16 cellular contexts compared by ENCODE assay signal in genomic region chr6:36357872-36358234, GRCh38. TPM values are rescaled to one million over a fixed set of nuclear protein-coding genes. Genes with fewer than 3 reads are reported as not detected.
DNase-seq lines count a peak whose midpoint lies in the region; ATAC-seq and TF ChIP-seq lines count a peak whose summit lies in the region.
"Had no signal": no experiment of that assay in that cellular context is flagged by ENCODE, and none has a peak within 500 bp of the region (broad histone marks: within the 10 kb centered on the region; RNA-seq: fewer than 3 reads in every experiment).

No MANE protein-coding gene starts in this region.

- peak; percentile 47 for ATAC-seq in CD8-positive, alpha-beta T cell
- ATAC-seq in GM18870 (IDR thresholded peaks at IDR 0.05; ENCODE audit: unreplicated experiment) (peak; percentile 38), HG03135 (IDR thresholded peaks at IDR 0.05; ENCODE audit: unreplicated experiment) (no peak), GM18519 (IDR thresholded peaks at IDR 0.05; ENCODE audit: low FRiP score, unreplicated experiment) (no peak)
- ATAC-seq: GM23338, left lobe of liver had no signal

- CTCF ChIA-PET in CD8-positive, alpha-beta T cell (lab: Charles Lee) = interaction anchor here (0.8 to 6.4 kb wide), 6 partner anchors 17 to 331 kb away, joined by 3 to 47 read pairs (median 9); partner anchors contain the start of gene MAPK14

- H3K27me3 Mint-ChIP-seq in CD8-positive, alpha-beta T cell (ENCODE audit: low read depth) = peaks cover 6% of the 10 kb centered on the region
- H3K27me3 Mint-ChIP-seq: B cell had no signal

- H3K27me3 ChIP-seq in CD8-positive, alpha-beta T cell (ENCODE audit: insufficient read depth, low read length) = no peaks in the 10 kb centered on the region
- H3K27me3 ChIP-seq in neuronal stem cell (ENCODE audit: control insufficient read depth in 3 of 3, insufficient read depth in 3 of 3, low read depth in 1 of 3, low read length in 3 of 3) = peaks cover 0 to 2% (median 0%) of the 10 kb centered on the region in 3 experiments

- H2AFZ ChIP-seq in neuronal stem cell (ENCODE audit: low read length) = peak overlapping the region; percentile 74
- H2AFZ ChIP-seq: GM23338 had no signal

- H3K27ac ChIP-seq in CD8-positive, alpha-beta T cell (ENCODE audit: low read depth, low read length) = no peak overlapping the region
- H3K27ac ChIP-seq in angular gyrus (ENCODE audit: low read depth, low read length) (peak overlapping the region; percentile 77), neuronal stem cell (replicated peaks; ENCODE audit: low read length) (no peak overlapping the region)

- no peak for TF ChIP-seq CTCF in CD8-positive, alpha-beta T cell (IDR thresholded peaks at IDR 0.05)

- no peak overlapping the region for H3K4me3 Mint-ChIP-seq in CD8-positive, alpha-beta T cell
- H3K4me3 Mint-ChIP-seq: activated T-cell treated with anti-CD3 and anti-CD28 coated beads, Interleukin-2, amount 50 U/mL, for 24 hours; B cell; GM23338 had no signal

- intact Hi-C loops in CD8-positive, alpha-beta T cell (cut with DNase I, micrococcal nuclease) = loop anchor here in 1 of 2 experiments (10.0 kb wide), 1 partner anchor 153 kb away; no protein-coding TSS in a partner anchor

- H2BK12ac ChIP-seq in neuronal stem cell (ENCODE audit: low read length) = no peak overlapping the region

- H3K4me1 ChIP-seq in CD8-positive, alpha-beta T cell (ENCODE audit: insufficient read depth, low read length) = peaks cover 4% of the 10 kb centered on the region
- peaks cover 8 to 11% of the 10 kb centered on the region in 2 donors for H3K4me1 ChIP-seq in neuronal stem cell (ENCODE audit: control insufficient read depth in 2 of 2, insufficient read depth in 1 of 2, low read depth in 1 of 2, low read length in 2 of 2)

- H3K9ac ChIP-seq in neuronal stem cell (ENCODE audit: low read depth, low read length, poor library complexity) = no peak overlapping the region

- H3K4me1 Mint-ChIP-seq in CD8-positive, alpha-beta T cell (ENCODE audit: low read depth) = peaks cover 11% of the 10 kb centered on the region
- H3K4me1 Mint-ChIP-seq: GM23338 had no signal

- H3K4me2 ChIP-seq in neuronal stem cell (ENCODE audit: insufficient read depth, low read length, poor library complexity, severe bottlenecking) = no peak overlapping the region
- H3K4me2 ChIP-seq: GM23338 had no signal

- H3K23ac ChIP-seq in neuronal stem cell (ENCODE audit: low read depth, low read length, poor library complexity) = no peak overlapping the region

- no peaks in the 10 kb centered on the region for H3K36me3 ChIP-seq in CD8-positive, alpha-beta T cell (ENCODE audit: insufficient read depth, low read length)
- no peaks in the 10 kb centered on the region for H3K36me3 ChIP-seq in neuronal stem cell (replicated peaks in 1 of 2; ENCODE audit: control insufficient read depth in 2 of 2, insufficient read depth in 2 of 2, low read length in 2 of 2)
- H3K36me3 ChIP-seq: heart right ventricle had no signal

- H2AK5ac ChIP-seq in neuronal stem cell (ENCODE audit: low read depth, low read length) = no peak overlapping the region

- H2BK120ac ChIP-seq in neuronal stem cell (ENCODE audit: low read depth, low read length) = no peak overlapping the region

- H3K27ac Mint-ChIP-seq in CD8-positive, alpha-beta T cell = no peak overlapping the region
- H3K27ac Mint-ChIP-seq: activated T-cell treated with anti-CD3 and anti-CD28 coated beads, Interleukin-2, amount 50 U/mL, for 24 hours; B cell; GM23338 had no signal

- POLR2A ChIA-PET in CD8-positive, alpha-beta T cell (lab: Charles Lee) = no interaction called here

- H4K91ac ChIP-seq in neuronal stem cell (ENCODE audit: low read depth, low read length, poor library complexity) = no peak overlapping the region

- H3K18ac ChIP-seq in neuronal stem cell (ENCODE audit: low read length) = peak overlapping the region; percentile 29

- no peak overlapping the region for H2BK15ac ChIP-seq in neuronal stem cell (ENCODE audit: low read length)

- H3K14ac ChIP-seq in neuronal stem cell (ENCODE audit: low read length) = no peak overlapping the region

- no peak overlapping the region for H2BK5ac ChIP-seq in neuronal stem cell (ENCODE audit: low read length)

- H3K4ac ChIP-seq in neuronal stem cell (ENCODE audit: low read length) = no peak overlapping the region

- peaks cover 2% of the 10 kb centered on the region for H3K9me3 Mint-ChIP-seq in CD8-positive, alpha-beta T cell
- H3K9me3 Mint-ChIP-seq: GM23338 had no signal

- no peaks in the 10 kb centered on the region for H3K79me1 ChIP-seq in neuronal stem cell (ENCODE audit: low read depth, low read length)

- no peaks in the 10 kb centered on the region for H3K36me3 Mint-ChIP-seq in CD8-positive, alpha-beta T cell

- no peak overlapping the region for H3K4me3 ChIP-seq in CD8-positive, alpha-beta T cell (ENCODE audit: low read depth, low read length)
- peak overlapping the region in 1 of 2 donors; percentile 24 for H3K4me3 ChIP-seq in neuronal stem cell (ENCODE audit: low read length in 2 of 2)
- H3K4me3 ChIP-seq: GM23338, heart right ventricle had no signal

- peak in 1 of 7 experiments; percentile 38 for DNase-seq in CD8-positive, alpha-beta T cell
- no peak for DNase-seq in neuronal stem cell (ENCODE audit: low spot score)
- no peak for DNase-seq in foreskin melanocyte
- no peak for DNase-seq in NCI-H2081 treated with DMSO at 0.1 percent for 48 hours (lab: John Stamatoyannopoulos, UW)
- DNase-seq: activated T-cell treated with anti-CD3 and anti-CD28 coated beads, Interleukin-2, amount 50 U/mL, for 24 hours; heart right ventricle; occipital lobe; SHP77 treated with DMSO at 0.1 percent for 48 hours; stimulated activated naive CD4-positive, alpha-beta T cell treated with Interleukin-2 at 50 U/mL for 16 hours had no signal

- no CpG with 5 or more reads among the region's 3 CpGs for WGBS in neuronal stem cell (ENCODE audit: extremely low coverage in 2 of 2, insufficient read length in 2 of 2, insufficient replicate concordance in 1 of 2), 2 donors

- H4K8ac ChIP-seq in neuronal stem cell (ENCODE audit: low read depth, low read length) = no peak overlapping the region

- no peaks in the 10 kb centered on the region for H3K9me3 ChIP-seq in CD8-positive, alpha-beta T cell (ENCODE audit: low read length)
- H3K9me3 ChIP-seq in neuronal stem cell (replicated peaks in 1 of 2; ENCODE audit: control insufficient read depth in 2 of 2, insufficient read depth in 1 of 2, low read depth in 1 of 2, low read length in 2 of 2) = no peaks in the 10 kb centered on the region

RNA-seq across cellular contexts. Expression of gene BNIP5, which starts 21.2 kb away (rescaled TPM):
- not detected for total RNA-seq in CD8-positive, alpha-beta T cell
- 0.01 TPM for polyA plus RNA-seq in neuronal stem cell (2013, experiment 1 of 2)
- polyA plus RNA-seq in neuronal stem cell (2013, experiment 2 of 2) = 0.03 TPM
- total RNA-seq: GM23338, heart right ventricle, left lobe of liver, occipital lobe had no signal
- polyA plus RNA-seq: GM23338, heart right ventricle had no signal

RNA-seq across cellular contexts. Expression of gene ETV7, which starts 29.6 kb away (rescaled TPM):
- total RNA-seq in CD8-positive, alpha-beta T cell = under 1 TPM in 1 of 2 experiments, not detected in 1; 0.30 TPM
- 0.24 TPM for polyA plus RNA-seq in neuronal stem cell (2013, experiment 1 of 2)
- 0.25 TPM for polyA plus RNA-seq in neuronal stem cell (2013, experiment 2 of 2)
- total RNA-seq: occipital lobe had no signal

Comparison
In these comparisons a context has a peak if more than half of its experiments do, and no peak if none do; other contexts are left out.
1. ATAC-seq: peak in CD8-positive, alpha-beta T cell (single experiment) and GM18870 (single experiment); none in HG03135 (single experiment) and GM18519 (single experiment).